17 cellular contexts compared by ENCODE assay signal in the genomic region with DNA sequence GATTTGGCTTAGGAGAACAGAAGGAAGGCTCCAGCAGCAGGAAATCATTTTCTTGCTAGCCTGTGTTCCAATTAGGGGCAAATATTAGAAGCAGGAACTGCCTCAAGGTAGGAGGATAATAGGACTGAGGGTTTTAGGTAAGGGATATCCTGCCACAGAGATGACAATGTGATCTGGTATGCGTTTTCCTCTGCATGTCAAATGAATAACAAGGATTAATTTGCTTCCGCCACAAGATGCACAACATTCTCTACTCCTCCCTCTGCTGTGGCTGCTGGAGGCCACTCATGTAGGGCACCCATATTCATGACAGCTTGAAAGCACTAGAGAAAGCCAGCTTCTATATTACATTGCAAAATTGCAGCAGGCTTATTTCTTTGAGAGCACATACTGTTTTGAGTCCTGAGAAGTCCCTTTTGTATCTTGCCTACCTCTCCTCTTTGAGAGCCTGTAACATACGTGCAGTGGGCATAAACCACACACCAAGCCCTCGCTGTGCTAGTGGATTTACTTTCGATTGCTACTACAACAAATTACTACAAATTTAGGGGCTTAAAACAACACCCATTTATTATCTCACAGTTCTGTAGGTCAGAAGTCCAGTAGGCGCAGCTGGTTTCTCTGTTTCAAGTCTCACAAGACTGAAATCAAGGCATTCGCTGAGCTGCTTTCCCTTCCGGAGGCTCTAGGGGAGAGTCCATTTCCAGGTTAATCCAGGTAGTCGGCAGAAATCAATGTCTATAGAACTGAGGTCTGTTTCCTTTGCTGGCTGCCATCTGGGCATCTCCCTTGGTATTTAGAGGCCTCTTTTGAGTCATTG. TPM values are rescaled to one million over a fixed set of nuclear protein-coding genes. Genes with fewer than 3 reads are reported as not detected.
A peak's percentile ranks its signal among the peaks of the same experiment; 100 is the strongest.
DNase-seq lines count a peak whose midpoint lies in the region; ATAC-seq and TF ChIP-seq lines count a peak whose summit lies in the region.
"Had no signal": no experiment of that assay in that cellular context is flagged by ENCODE, and none has a peak within 500 bp of the region (broad histone marks: within the 10 kb centered on the region; RNA-seq: fewer than 3 reads in every experiment).

No MANE protein-coding gene starts in this region.

- ATAC-seq in HG03571 (IDR thresholded peaks at IDR 0.05; ENCODE audit: unreplicated experiment) = no peak
- no peak for ATAC-seq in mucosa of descending colon
- ATAC-seq in heart left ventricle = no peak
- ATAC-seq: gastroesophageal sphincter, Panc1 had no signal

- H3K36me3 Mint-ChIP-seq in activated naive CD8-positive, alpha-beta T cell = no peaks in the 10 kb centered on the region
- H3K36me3 Mint-ChIP-seq in activated naive CD8-positive, alpha-beta T cell treated with anti-CD3 and anti-CD28 coated beads for 36 hours = peaks cover 7% of the 10 kb centered on the region
- H3K36me3 Mint-ChIP-seq in type B pancreatic cell = peaks cover under 1% of the 10 kb centered on the region

- H3K9me3 ChIP-seq in mucosa of descending colon = no peaks in the 10 kb centered on the region
- no peaks in the 10 kb centered on the region for H3K9me3 ChIP-seq in heart left ventricle
- H3K9me3 ChIP-seq: gastroesophageal sphincter, prostate gland, transverse colon had no signal

- H3K27me3 ChIP-seq in heart left ventricle = no peaks in the 10 kb centered on the region
- H3K27me3 ChIP-seq: gastroesophageal sphincter, transverse colon had no signal

- intact Hi-C loops in mucosa of descending colon (cut with DNase I, micrococcal nuclease) (no loop called here), heart left ventricle (cut with DNase I) (loop anchor here in 5 of 10 donors (10.0 kb wide), 2 partner anchors 112 to 128 kb away; partner anchors contain the start of gene IFT57 (in 4 of the 5))

- peak overlapping the region; percentile 77 for H3K27ac Mint-ChIP-seq in activated naive CD8-positive, alpha-beta T cell
- H3K27ac Mint-ChIP-seq in activated naive CD8-positive, alpha-beta T cell treated with anti-CD3 and anti-CD28 coated beads for 36 hours = no peak overlapping the region
- H3K27ac Mint-ChIP-seq in type B pancreatic cell = peak overlapping the region; percentile 78
- H3K27ac Mint-ChIP-seq: B cell had no signal

- H3K27me3 Mint-ChIP-seq in activated naive CD8-positive, alpha-beta T cell = no peaks in the 10 kb centered on the region
- no peaks in the 10 kb centered on the region for H3K27me3 Mint-ChIP-seq in activated naive CD8-positive, alpha-beta T cell treated with anti-CD3 and anti-CD28 coated beads for 36 hours
- peaks cover 4% of the 10 kb centered on the region for H3K27me3 Mint-ChIP-seq in type B pancreatic cell
- H3K27me3 Mint-ChIP-seq: B cell had no signal

- H3K4me1 ChIP-seq in mucosa of descending colon (ENCODE audit: low read depth) (no peaks in the 10 kb centered on the region), heart left ventricle (peaks cover 0 to 23% (median 0%) of the 10 kb centered on the region in 12 donors)
- H3K4me1 ChIP-seq: prostate gland had no signal

- TF ChIP-seq CTCF in epithelial cell of esophagus (IDR thresholded peaks at IDR 0.05; ENCODE audit: insufficient read depth, low read depth, low read length, missing control alignments) = no peak
- TF ChIP-seq CTCF in type B pancreatic cell (conservative IDR thresholded peaks at IDR 0.05) = no peak
- no peak for TF ChIP-seq CTCF in mucosa of descending colon (IDR thresholded peaks at IDR 0.05)
- no peak for TF ChIP-seq CTCF in heart left ventricle (IDR thresholded peaks at IDR 0.05)

- no peak for DNase-seq in activated naive CD8-positive, alpha-beta T cell treated with anti-CD3 and anti-CD28 coated beads for 36 hours
- peak; percentile 63 for DNase-seq in NCI-H82 treated with DMSO at 0.1 percent for 48 hours (lab: John Stamatoyannopoulos, UW; ENCODE audit: unreplicated experiment)
- DNase-seq in epithelial cell of esophagus (ENCODE audit: low read depth) = peak; percentile 63
- no peak for DNase-seq in type B pancreatic cell (ENCODE audit: extremely low spot score, unreplicated experiment)
- no peak for DNase-seq in mucosa of descending colon
- no peak for DNase-seq in heart left ventricle
- DNase-seq: activated effector memory CD4-positive, alpha-beta T cell treated with Interleukin-2 at 50 U/mL for 16 hours; effector memory CD4-positive, alpha-beta T cell; islet precursor cell; NCI-H446; transverse colon had no signal

- H3K9me3 Mint-ChIP-seq in activated naive CD8-positive, alpha-beta T cell (ENCODE audit: low read depth) = no peaks in the 10 kb centered on the region
- peaks cover 1% of the 10 kb centered on the region for H3K9me3 Mint-ChIP-seq in activated naive CD8-positive, alpha-beta T cell treated with anti-CD3 and anti-CD28 coated beads for 36 hours
- peaks cover 1% of the 10 kb centered on the region for H3K9me3 Mint-ChIP-seq in type B pancreatic cell

- peak overlapping the region; percentile 31 for H3K4me3 Mint-ChIP-seq in activated naive CD8-positive, alpha-beta T cell
- H3K4me3 Mint-ChIP-seq in activated naive CD8-positive, alpha-beta T cell treated with anti-CD3 and anti-CD28 coated beads for 36 hours = no peak overlapping the region
- peak overlapping the region; percentile 27 for H3K4me3 Mint-ChIP-seq in type B pancreatic cell
- H3K4me3 Mint-ChIP-seq: B cell had no signal

- H3K4me1 Mint-ChIP-seq in activated naive CD8-positive, alpha-beta T cell (ENCODE audit: low read depth) = peaks cover 82% of the 10 kb centered on the region
- peaks cover 57% of the 10 kb centered on the region for H3K4me1 Mint-ChIP-seq in activated naive CD8-positive, alpha-beta T cell treated with anti-CD3 and anti-CD28 coated beads for 36 hours
- peaks cover 16% of the 10 kb centered on the region for H3K4me1 Mint-ChIP-seq in type B pancreatic cell (ENCODE audit: unreplicated experiment)

- H3K4me3 ChIP-seq in epithelial cell of esophagus (ENCODE audit: low read length) (no peak overlapping the region), mucosa of descending colon (no peak overlapping the region), heart left ventricle (no peak overlapping the region)
- H3K4me3 ChIP-seq: gastroesophageal sphincter, prostate gland, transverse colon had no signal

- TF ChIP-seq POLR2A in heart left ventricle (IDR thresholded peaks at IDR 0.05) = no peak

- no peak overlapping the region for H3K27ac ChIP-seq in heart left ventricle
- H3K27ac ChIP-seq: gastroesophageal sphincter, prostate gland, transverse colon had no signal

- no peaks in the 10 kb centered on the region for H3K36me3 ChIP-seq in mucosa of descending colon (ENCODE audit: low read depth)
- H3K36me3 ChIP-seq in heart left ventricle = no peaks in the 10 kb centered on the region
- H3K36me3 ChIP-seq: gastroesophageal sphincter, prostate gland, transverse colon had no signal

- WGBS in heart left ventricle, 4 donors = 88 to 90% (median 89%) methylated on average over 9 of the region's 9 CpGs

RNA-seq across cellular contexts. Expression of gene CD47, which starts 5.9 kb away (rescaled TPM):
- total RNA-seq in activated naive CD8-positive, alpha-beta T cell treated with anti-CD3 and anti-CD28 coated beads for 36 hours = 10 to 100 TPM; 84.7 to 85.2 TPM
- 113 and 204 TPM in 2 replicates for total RNA-seq in type B pancreatic cell (ENCODE audit: low replicate concordance)
- total RNA-seq in mucosa of descending colon = 10 to 100 TPM; 68.5 to 83.0 (median 73.2) TPM
- total RNA-seq in heart left ventricle = 10 to 100 TPM; 34.4 to 80.6 (median 45.2) TPM
- polyA plus RNA-seq in heart left ventricle = 10 to 100 TPM; 27.7 to 29.3 TPM

Comparison
In these comparisons a context has a peak if more than half of its experiments do, and no peak if none do; other contexts are left out.
1. DNase-seq: peak in NCI-H82 treated with DMSO at 0.1 percent for 48 hours (single experiment) and epithelial cell of esophagus (single experiment); none in activated naive CD8-positive, alpha-beta T cell treated with anti-CD3 and anti-CD28 coated beads for 36 hours (single experiment), type B pancreatic cell (single experiment), mucosa of descending colon (0 of 3) and heart left ventricle (0 of 5).